Comparison of ENCODE assay signal across 8 cellular contexts in genomic region chr18:35343936-35344735, GRCh38. TPM values are rescaled to one million over a fixed set of nuclear protein-coding genes. Genes with fewer than 3 reads are reported as not detected.
A peak's percentile ranks its signal among the peaks of the same experiment; 100 is the strongest.
DNase-seq lines count a peak whose midpoint lies in the region; ATAC-seq and TF ChIP-seq lines count a peak whose summit lies in the region.

Gene ZNF24 (minus strand): TSS chr18:35344420. CDS start chr18:35340650, 3,770 bp downstream.

- peaks cover 41% of the 10 kb centered on the region for H4K20me1 ChIP-seq in SU-DHL-6 (ENCODE audit: low read depth, low read length)

- peaks cover 21% of the 10 kb centered on the region for H3K4me1 Mint-ChIP-seq in activated naive CD8-positive, alpha-beta T cell treated with anti-CD3 and anti-CD28 coated beads, Interleukin-2, amount 10 ng/mL, durations not matched to agents 7 days and 5 days

- peak within 1 kb of the TSS; percentile 94 for H3K4me3 ChIP-seq in SU-DHL-6 (ENCODE audit: insufficient read depth, low read length, poor library complexity, severe bottlenecking)
- peak within 1 kb of the TSS; percentile 61 for H3K4me3 ChIP-seq in ovary
- peak within 1 kb of the TSS; percentile 63 to 99 (median 91) for H3K4me3 ChIP-seq in thyroid gland (replicated peaks in 1 of 3)

- peak within 1 kb of the TSS; percentile 98 for H2AFZ ChIP-seq in SU-DHL-6 (ENCODE audit: low read depth, low read length, severe bottlenecking)

- no peaks in the 10 kb centered on the region for H3K9me3 ChIP-seq in SU-DHL-6 (ENCODE audit: insufficient read depth, low read length)
- H3K9me3 ChIP-seq in ovary: no peaks in the 10 kb centered on the region
- H3K9me3 ChIP-seq in thyroid gland: no peaks in the 10 kb centered on the region

- peaks cover 50% of the 10 kb centered on the region for H3K79me2 ChIP-seq in SU-DHL-6 (ENCODE audit: insufficient read depth, low read length)

- intact Hi-C loops in head of caudate nucleus (cut with DNase I): loop anchor here (1.0 to 2.0 kb wide), 2 partner anchors 54 to 103 kb away; partner anchors contain the start of genes ZNF397 and ZSCAN30
- intact Hi-C loops in ovary (cut with DNase I): loop anchor here in 1 of 4 donors (5.0 kb wide), 1 partner anchor 77 kb away; no protein-coding TSS in a partner anchor
- intact Hi-C loops in thyroid gland (cut with DNase I): loop anchor here (10.0 kb wide), 1 partner anchor 49 kb away; the partner anchor contains the start of gene ZSCAN30

- peaks cover 18% of the 10 kb centered on the region for H3K36me3 ChIP-seq in SU-DHL-6 (ENCODE audit: low read length)
- H3K36me3 ChIP-seq in ovary: no peaks in the 10 kb centered on the region
- H3K36me3 ChIP-seq in thyroid gland: peaks cover 8 to 14% of the 10 kb centered on the region in 2 donors

- H3K9ac ChIP-seq in SU-DHL-6 (ENCODE audit: low read length): peak within 1 kb of the TSS; percentile 95

- peak; percentile 94 for DNase-seq in NCI-H128 (lab: John Stamatoyannopoulos, UW; ENCODE audit: unreplicated experiment)
- peak; percentile 93 for DNase-seq in activated naive CD8-positive, alpha-beta T cell treated with anti-CD3 and anti-CD28 coated beads, Interleukin-2, amount 10 ng/mL, durations not matched to agents 7 days and 5 days
- peak; percentile 94 to 99 (median 97) for DNase-seq in head of caudate nucleus
- peak; percentile 95 to 97 (median 96) for DNase-seq in ovary
- peak; percentile 96 to 98 for DNase-seq in thyroid gland

- 0 out of 2 replicates have a peak, but pooled peaks cover 4% of the 10 kb centered on the region for H3F3A ChIP-seq in SU-DHL-6 (ENCODE audit: insufficient read depth)

- POLR2A ChIA-PET in activated naive CD8-positive, alpha-beta T cell treated with anti-CD3 and anti-CD28 coated beads, Interleukin-2, amount 10 ng/mL, durations not matched to agents 7 days and 5 days (lab: Charles Lee): interaction anchor here (0.5 to 2.4 kb wide), 9 partner anchors 9 to 785 kb away, joined by 3 to 19 read pairs (median 4); partner anchors contain the start of genes INO80C, SLC39A6, ZNF396 and ZNF397

- no peaks in the 10 kb centered on the region for H3K27me3 Mint-ChIP-seq in activated naive CD8-positive, alpha-beta T cell treated with anti-CD3 and anti-CD28 coated beads, Interleukin-2, amount 10 ng/mL, durations not matched to agents 7 days and 5 days

- TF ChIP-seq EP300 in ovary (IDR thresholded peaks at IDR 0.05): no peak

- peaks cover 11% of the 10 kb centered on the region for H3K36me3 Mint-ChIP-seq in activated naive CD8-positive, alpha-beta T cell treated with anti-CD3 and anti-CD28 coated beads, Interleukin-2, amount 10 ng/mL, durations not matched to agents 7 days and 5 days

- 0 to 1% (median 1%) methylated on average over 57 to 64 of the region's 64 CpGs for WGBS in ovary, 3 donors
- WGBS in thyroid gland, 2 donors: 0% methylated on average over 36 to 58 of the region's 64 CpGs

- peak; percentile 92 for ATAC-seq in HG02678 (IDR thresholded peaks at IDR 0.05; ENCODE audit: unreplicated experiment)
- peak; percentile 87 for ATAC-seq in activated naive CD8-positive, alpha-beta T cell treated with anti-CD3 and anti-CD28 coated beads, Interleukin-2, amount 10 ng/mL, durations not matched to agents 7 days and 5 days (ENCODE audit: low read depth)

- no peak for TF ChIP-seq CTCF in SU-DHL-6 (IDR thresholded peaks at IDR 0.05; ENCODE audit: insufficient read depth, low read length, poor library complexity, severe bottlenecking)
- TF ChIP-seq CTCF in ovary (IDR thresholded peaks at IDR 0.05): peak in 1 of 3 donors; percentile 32
- no peak for TF ChIP-seq CTCF in thyroid gland (IDR thresholded peaks at IDR 0.05)

- TF ChIP-seq POLR2A in GM10847 (IDR thresholded peaks at IDR 0.05; ENCODE audit: extremely low read depth, insufficient read length) (peak; percentile 79), ovary (IDR thresholded peaks at IDR 0.05) (peak; percentile 93), thyroid gland (IDR thresholded peaks at IDR 0.05) (peak; percentile 63 to 87)

- H3K9me2 ChIP-seq in SU-DHL-6 (replicated peaks; ENCODE audit: insufficient read depth, low read length): no peaks in the 10 kb centered on the region

- H3K4me1 ChIP-seq in ovary (ENCODE audit: insufficient read depth): peaks cover 7% of the 10 kb centered on the region
- peaks cover 24 to 35% of the 10 kb centered on the region in 2 donors for H3K4me1 ChIP-seq in thyroid gland

- H3K27me3 ChIP-seq in SU-DHL-6 (ENCODE audit: low read length) (no peaks in the 10 kb centered on the region), ovary (no peaks in the 10 kb centered on the region), thyroid gland (no peaks in the 10 kb centered on the region)

- H3K4me2 ChIP-seq in SU-DHL-6 (ENCODE audit: low read depth, low read length, poor library complexity, severe bottlenecking): peak within 1 kb of the TSS; percentile 93

- H3K27ac Mint-ChIP-seq in activated naive CD8-positive, alpha-beta T cell treated with anti-CD3 and anti-CD28 coated beads, Interleukin-2, amount 10 ng/mL, durations not matched to agents 7 days and 5 days: peak within 1 kb of the TSS; percentile 95

- peak within 1 kb of the TSS; percentile 97 for H3K4me3 Mint-ChIP-seq in activated naive CD8-positive, alpha-beta T cell treated with anti-CD3 and anti-CD28 coated beads, Interleukin-2, amount 10 ng/mL, durations not matched to agents 7 days and 5 days

- H3K27ac ChIP-seq in SU-DHL-6 (ENCODE audit: low read depth, low read length) (peak within 1 kb of the TSS; percentile 83), ovary (peak within 1 kb of the TSS; percentile 97 to 98), thyroid gland (peak within 1 kb of the TSS; percentile 96 to 100 (median 100))

- no peaks in the 10 kb centered on the region for H3K9me3 Mint-ChIP-seq in activated naive CD8-positive, alpha-beta T cell treated with anti-CD3 and anti-CD28 coated beads, Interleukin-2, amount 10 ng/mL, durations not matched to agents 7 days and 5 days

RNA-seq across cellular contexts. Expression of gene ZNF24, which starts in this region (rescaled TPM):
- total RNA-seq in activated naive CD8-positive, alpha-beta T cell treated with anti-CD3 and anti-CD28 coated beads, Interleukin-2, amount 10 ng/mL, durations not matched to agents 7 days and 5 days: 10 to 100 TPM; 63.2 to 66.4 TPM
- total RNA-seq in ovary (10 to 100 TPM; 27.1 to 64.8 (median 48.7) TPM), thyroid gland (10 to 100 TPM; 54.9 to 76.2 (median 58.1) TPM)
- 10 to 100 TPM; 18.7 to 26.6 TPM for polyA plus RNA-seq in ovary

Comparison
In these comparisons a context has a peak if more than half of its experiments do, and no peak if none do; other contexts are left out.
1. Peak in every context shown above with its lines: DNase-seq, ATAC-seq, H3K4me3 ChIP-seq and H3K27ac ChIP-seq.